ENCODE assay signal across 1 cellular context in genomic region chr5:177604116-177604521, GRCh38.
A peak's percentile ranks its signal among the peaks of the same experiment; 100 is the strongest.
TF ChIP-seq lines count a peak whose summit lies in the region.

No MANE protein-coding gene starts in this region.

TF ChIP-seq in K562, 482 proteins besides CTCF, POLR2A, EP300 and RAD21:
- TF ChIP-seq ZBTB11 (CRISPR knock-in tag; IDR thresholded peaks at IDR 0.05) (peak in 1 of 3 experiments; percentile 77; a peak in 1 of 6 replicates), RBFOX2 (IDR thresholded peaks at IDR 0.05; ENCODE audit: low read depth, low read length) (peak; percentile 31; the same call in 1 of the 2 replicates), ZNF217 (CRISPR knock-in tag; IDR thresholded peaks at IDR 0.05) (no peak), ZNF717 (CRISPR knock-in tag; IDR thresholded peaks at IDR 0.05) (no peak)
